Comparison of ENCODE assay signal across 1 cellular context in the genomic region with DNA sequence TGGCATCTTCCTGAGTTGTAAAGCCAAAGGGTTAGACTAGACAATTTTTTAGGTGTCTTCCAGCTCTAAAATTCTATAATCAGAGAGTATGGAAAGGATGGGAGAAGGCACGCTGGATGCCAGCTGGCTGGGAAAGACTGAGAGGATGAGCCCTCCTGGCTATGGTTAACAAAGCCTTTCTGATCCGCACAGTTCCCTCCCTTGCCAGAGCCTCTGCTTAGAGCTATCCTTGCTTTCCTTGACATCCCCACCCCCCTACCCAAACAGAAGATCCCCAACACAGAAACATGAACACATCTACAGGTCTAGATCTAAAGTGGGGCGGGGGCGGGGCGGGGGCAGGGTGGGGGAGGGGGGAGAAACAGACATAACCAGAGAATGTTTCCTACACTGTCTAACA.
TF ChIP-seq lines count a peak whose summit lies in the region.

No MANE protein-coding gene starts in this region.

TF ChIP-seq in WTC11, 78 proteins besides CTCF, POLR2A, EP300 and RAD21 (continued from another document):
- TF ChIP-seq, protein P1, sequence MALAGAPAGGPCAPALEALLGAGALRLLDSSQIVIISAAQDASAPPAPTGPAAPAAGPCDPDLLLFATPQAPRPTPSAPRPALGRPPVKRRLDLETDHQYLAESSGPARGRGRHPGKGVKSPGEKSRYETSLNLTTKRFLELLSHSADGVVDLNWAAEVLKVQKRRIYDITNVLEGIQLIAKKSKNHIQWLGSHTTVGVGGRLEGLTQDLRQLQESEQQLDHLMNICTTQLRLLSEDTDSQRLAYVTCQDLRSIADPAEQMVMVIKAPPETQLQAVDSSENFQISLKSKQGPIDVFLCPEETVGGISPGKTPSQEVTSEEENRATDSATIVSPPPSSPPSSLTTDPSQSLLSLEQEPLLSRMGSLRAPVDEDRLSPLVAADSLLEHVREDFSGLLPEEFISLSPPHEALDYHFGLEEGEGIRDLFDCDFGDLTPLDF (CRISPR knock-in tag; IDR thresholded peaks at IDR 0.05) = no peak
- no peak for TF ChIP-seq SMAD3 (CRISPR knock-in tag; IDR thresholded peaks at IDR 0.05; ENCODE audit: borderline replicate concordance)
- TF ChIP-seq MYBL2 (CRISPR knock-in tag; IDR thresholded peaks at IDR 0.05) = no peak
- TF ChIP-seq, protein P2, sequence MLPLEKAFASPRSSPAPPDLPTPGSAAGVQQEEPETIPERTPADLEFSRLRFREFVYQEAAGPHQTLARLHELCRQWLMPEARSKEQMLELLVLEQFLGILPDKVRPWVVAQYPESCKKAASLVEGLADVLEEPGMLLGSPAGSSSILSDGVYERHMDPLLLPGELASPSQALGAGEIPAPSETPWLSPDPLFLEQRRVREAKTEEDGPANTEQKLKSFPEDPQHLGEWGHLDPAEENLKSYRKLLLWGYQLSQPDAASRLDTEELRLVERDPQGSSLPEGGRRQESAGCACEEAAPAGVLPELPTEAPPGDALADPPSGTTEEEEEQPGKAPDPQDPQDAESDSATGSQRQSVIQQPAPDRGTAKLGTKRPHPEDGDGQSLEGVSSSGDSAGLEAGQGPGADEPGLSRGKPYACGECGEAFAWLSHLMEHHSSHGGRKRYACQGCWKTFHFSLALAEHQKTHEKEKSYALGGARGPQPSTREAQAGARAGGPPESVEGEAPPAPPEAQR (CRISPR knock-in tag; IDR thresholded peaks at IDR 0.05) = no peak
- no peak for TF ChIP-seq IRF2 (CRISPR knock-in tag; IDR thresholded peaks at IDR 0.05; ENCODE audit: borderline replicate concordance, low read depth)
- TF ChIP-seq ZNF232 (CRISPR knock-in tag; IDR thresholded peaks at IDR 0.05) = no peak
- no peak for TF ChIP-seq ZNF396 (CRISPR knock-in tag; IDR thresholded peaks at IDR 0.05; ENCODE audit: borderline replicate concordance)
- no peak for TF ChIP-seq MAX (CRISPR knock-in tag; IDR thresholded peaks at IDR 0.05)
